ENCODE assay signal across 8 cellular contexts in the genomic region with DNA sequence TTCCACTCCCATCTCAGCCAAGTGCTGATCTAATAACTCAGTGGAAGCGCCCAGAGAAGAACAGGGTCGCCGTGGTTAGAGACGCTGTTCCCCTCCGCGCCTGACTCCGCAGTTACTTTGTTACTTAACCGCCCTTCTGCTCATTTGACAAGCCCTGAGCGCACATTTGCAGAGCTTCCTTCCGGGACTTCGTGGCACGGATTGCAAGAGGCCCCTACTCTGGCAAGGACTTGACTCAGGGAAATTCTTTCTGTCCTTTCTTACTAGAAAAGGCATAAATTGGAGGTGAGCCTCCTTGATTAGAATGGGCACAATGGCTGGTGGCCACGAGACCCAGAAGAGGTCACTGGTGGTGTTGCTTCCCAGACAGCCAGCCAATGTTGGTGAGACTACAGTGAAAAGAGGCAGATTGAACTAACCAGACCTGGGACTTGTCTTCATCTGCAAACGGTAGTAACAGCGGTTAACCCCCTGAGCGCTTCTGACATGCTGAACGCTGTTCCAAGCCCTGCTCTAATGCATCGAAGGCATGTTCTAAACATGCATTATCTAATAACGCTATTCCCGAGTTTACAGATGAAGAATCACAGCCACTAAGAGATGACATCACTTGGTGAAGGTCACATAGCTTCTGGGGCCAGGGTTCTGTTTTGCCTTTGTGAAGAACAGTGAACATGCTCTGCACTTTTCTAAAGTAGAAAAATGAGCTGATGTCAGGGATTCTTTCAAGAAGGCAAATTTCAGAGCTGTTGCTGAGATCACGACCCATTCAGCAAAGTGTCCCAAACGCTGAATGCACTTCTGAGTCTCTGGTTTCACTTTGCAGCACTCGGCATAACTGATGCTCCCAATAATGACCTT. TPM values are rescaled to one million over a fixed set of nuclear protein-coding genes. Genes with fewer than 3 reads are reported as not detected.
DNase-seq lines count a peak whose midpoint lies in the region; ATAC-seq and TF ChIP-seq lines count a peak whose summit lies in the region.

No MANE protein-coding gene starts in this region.

- no peak overlapping the region for H2AK5ac ChIP-seq in IMR-90 (ENCODE audit: low read depth, low read length)

- H2BK15ac ChIP-seq in IMR-90 (ENCODE audit: low read depth, low read length) = no peak overlapping the region

- no peak overlapping the region for H3K27ac ChIP-seq in IMR-90 (ENCODE audit: insufficient read depth, low read length)

- H2BK20ac ChIP-seq in IMR-90 (ENCODE audit: low read depth, low read length) = no peak overlapping the region

- peak overlapping the region; percentile 16; the same call in 1 of the 2 replicates for H3K4me3 ChIP-seq in IMR-90 (ENCODE audit: insufficient read depth, low read depth, low read length)

- no peaks in the 10 kb centered on the region for H3K79me1 ChIP-seq in IMR-90 (ENCODE audit: low read depth in 1 of 2, low read length in 2 of 2)

- POLR2A ChIA-PET in IMR-90 (lab: Charles Lee; ENCODE audit: unreplicated experiment) = no interaction called here

- peak overlapping the region; percentile 48 for H2AFZ ChIP-seq in IMR-90 (replicated peaks; ENCODE audit: low read length, poor library complexity)

- no peak for TF ChIP-seq POLR2A in IMR-90 (IDR thresholded peaks at IDR 0.05; ENCODE audit: low read depth, low read length)

- TF ChIP-seq CTCF in IMR-90 (conservative IDR thresholded peaks at IDR 0.05; ENCODE audit: low read depth, low read length) = no peak

- no peak overlapping the region for H3K9ac ChIP-seq in IMR-90 (ENCODE audit: low read depth, low read length)

- in situ Hi-C loops in IMR-90 (cut with MboI; ENCODE audit: low sequenced_read_pairs) = no loop called here

- peak overlapping the region; percentile 62 for H3K4me2 ChIP-seq in IMR-90 (ENCODE audit: low read depth, low read length)

- dilution Hi-C loops in IMR-90 (cut with HindIII; ENCODE audit: low sequenced_read_pairs, unreplicated experiment) = no loop called here

- H2BK120ac ChIP-seq in IMR-90 (ENCODE audit: low read depth, low read length) = no peak overlapping the region

- WGBS in IMR-90 (ENCODE audit: extremely low coverage in 2 of 2, insufficient read length in 1 of 2), 2 experiments = 56% methylated on average over 14 of the region's 23 CpGs; no CpG with 5 or more reads in 1 of the 2 experiments

- H4K5ac ChIP-seq in IMR-90 (ENCODE audit: low read depth, low read length) = no peak overlapping the region

- no peak overlapping the region for H4K91ac ChIP-seq in IMR-90 (ENCODE audit: insufficient read depth, low read depth, low read length)

- H3K4ac ChIP-seq in IMR-90 (ENCODE audit: low read depth, low read length) = no peak overlapping the region

- H3K9me1 ChIP-seq in IMR-90 (ENCODE audit: insufficient read depth, low read length) = no peaks in the 10 kb centered on the region

- H3K4me1 ChIP-seq in IMR-90 (ENCODE audit: control insufficient read depth, insufficient read depth, low read length) = peaks cover 7% of the 10 kb centered on the region; the same call in 1 of the 2 replicates

- no peak overlapping the region for H3K23ac ChIP-seq in IMR-90 (ENCODE audit: low read depth, low read length)

- intact Hi-C loops in IMR-90 (cut with micrococcal nuclease) (no loop called here), Right ventricle myocardium inferior (cut with DNase I) (no loop called here)

- no TSS peak for BruUV-seq in IMR-90 (replicated peaks; lab: Mats Ljungman, UMichigan)

- H3K9me3 ChIP-seq in IMR-90 (ENCODE audit: control insufficient read depth, insufficient read depth, low read length) = no peaks in the 10 kb centered on the region; the same call in 1 of the 2 replicates

- H3K56ac ChIP-seq in IMR-90 (ENCODE audit: extremely low read depth, insufficient read depth, low read length) = no peak overlapping the region

- H4K20me1 ChIP-seq in IMR-90 (ENCODE audit: insufficient read depth, low read length) = no peaks in the 10 kb centered on the region

- DNase-seq in IMR-90 = peak; percentile 3
- peak; percentile 44 for DNase-seq in activated CD8-positive, alpha-beta memory T cell treated with anti-CD3 and anti-CD28 coated beads, Interleukin-2, amount 50 U/mL, for 4 hours
- DNase-seq in Right ventricle myocardium inferior (ENCODE audit: missing footprints) = peak; percentile 84
- peak; percentile 13 to 18 for DNase-seq in stimulated activated CD4-positive, alpha-beta T cell treated with anti-CD3 and anti-CD28 coated beads, Interleukin-15, amount 100 ng/mL, for 1 hour (ENCODE audit: low read depth in 1 of 2, low spot score in 1 of 2)
- DNase-seq in NCI-H2029 treated with DMSO at 0.1 percent for 48 hours (lab: John Stamatoyannopoulos, UW) = no peak
- no peak for DNase-seq in DMS114 treated with DMSO at 0.1 percent for 48 hours (lab: John Stamatoyannopoulos, UW; ENCODE audit: unreplicated experiment)
- no peak for DNase-seq in iPS-NIHi7 (ENCODE audit: extremely low spot score)
- DNase-seq in NCI-H2107 (lab: John Stamatoyannopoulos, UW) = no peak

- no peak overlapping the region for H3K14ac ChIP-seq in IMR-90 (replicated peaks; ENCODE audit: low read depth, low read length)

- H3K27me3 ChIP-seq in IMR-90 (ENCODE audit: control insufficient read depth, insufficient read depth, low read length) = peaks cover 21% of the 10 kb centered on the region

- H2AK9ac ChIP-seq in IMR-90 (replicated peaks; ENCODE audit: low read depth, low read length, poor library complexity) = no peak overlapping the region

- TF ChIP-seq RAD21 in IMR-90 (IDR thresholded peaks at IDR 0.05; ENCODE audit: low read length) = no peak

- no peak overlapping the region for H4K8ac ChIP-seq in IMR-90 (ENCODE audit: low read depth in 2 of 2, low read length in 2 of 2)

- CTCF ChIA-PET in IMR-90 (lab: Yijun Ruan, JAX) = no interaction called here

- no peaks in the 10 kb centered on the region for H3K36me3 ChIP-seq in IMR-90 (ENCODE audit: control insufficient read depth, insufficient read depth, low read length)

- ATAC-seq in IMR-90 (ENCODE audit: low read depth) (peak; percentile 51), Right ventricle myocardium inferior (peak; percentile 78)

- H3K18ac ChIP-seq in IMR-90 (ENCODE audit: low read depth, low read length) = no peak overlapping the region; the same call in 1 of the 2 replicates

- no peak overlapping the region for H2BK5ac ChIP-seq in IMR-90 (ENCODE audit: low read depth, low read length, poor library complexity, severe bottlenecking)

TF ChIP-seq in IMR-90, 13 proteins besides CTCF, POLR2A, EP300 and RAD21:
- no peak for TF ChIP-seq RFX5 (IDR thresholded peaks at IDR 0.05; ENCODE audit: low read depth, low read length)
- peak; percentile 54; the same call in 1 of the 2 replicates for TF ChIP-seq MAFK (IDR thresholded peaks at IDR 0.05; ENCODE audit: low read depth, low read length)

RNA-seq across cellular contexts. Expression of gene FOS, which starts 55.8 kb away (rescaled TPM):
- total RNA-seq in IMR-90 (2012; rRNA removed) = 53.6 and 86.7 TPM in 2 replicates
- polyA plus RNA-seq in IMR-90 (2012; rRNA removed) = 171 and 406 TPM in 2 replicates
- polyA plus RNA-seq in IMR-90 (2012; cell fraction: cytosol; rRNA removed) = 405 and 665 TPM in 2 replicates
- 1,840 and 2,271 TPM in 2 replicates for polyA plus RNA-seq in IMR-90 (2012; cell fraction: nucleus; rRNA removed; ENCODE audit: low replicate concordance)
- total RNA-seq in Right ventricle myocardium inferior = 9.5 TPM

Comparison
In these comparisons a context has a peak if more than half of its experiments do, and no peak if none do; other contexts are left out.
1. DNase-seq: peak in IMR-90 (single experiment), activated CD8-positive, alpha-beta memory T cell treated with anti-CD3 and anti-CD28 coated beads, Interleukin-2, amount 50 U/mL, for 4 hours (single experiment), Right ventricle myocardium inferior (single experiment) and stimulated activated CD4-positive, alpha-beta T cell treated with anti-CD3 and anti-CD28 coated beads, Interleukin-15, amount 100 ng/mL, for 1 hour (2 of 2); none in NCI-H2029 treated with DMSO at 0.1 percent for 48 hours (single experiment), DMS114 treated with DMSO at 0.1 percent for 48 hours (single experiment), iPS-NIHi7 (single experiment) and NCI-H2107 (single experiment).